ENCODE assay signal across 1 cellular context in genomic region chr16:71289732-71290062, GRCh38.
TF ChIP-seq lines count a peak whose summit lies in the region.

No MANE protein-coding gene starts in this region.

TF ChIP-seq in endothelial cell of umbilical vein, 7 proteins besides CTCF, POLR2A, EP300 and RAD21 (continued from another document):
- TF ChIP-seq JUN (IDR thresholded peaks at IDR 0.05; ENCODE audit: borderline replicate concordance, insufficient read depth, insufficient read length, low read depth) (no peak), EZH2 (IDR thresholded peaks at IDR 0.05; ENCODE audit: borderline replicate concordance, low read depth, low read length, severe bottlenecking) (no peak), FOS (IDR thresholded peaks at IDR 0.05; ENCODE audit: borderline replicate concordance, insufficient read depth, low read length) (no peak), MAX (IDR thresholded peaks at IDR 0.05; ENCODE audit: insufficient read depth, insufficient read length) (no peak)
